In the genomic region with DNA sequence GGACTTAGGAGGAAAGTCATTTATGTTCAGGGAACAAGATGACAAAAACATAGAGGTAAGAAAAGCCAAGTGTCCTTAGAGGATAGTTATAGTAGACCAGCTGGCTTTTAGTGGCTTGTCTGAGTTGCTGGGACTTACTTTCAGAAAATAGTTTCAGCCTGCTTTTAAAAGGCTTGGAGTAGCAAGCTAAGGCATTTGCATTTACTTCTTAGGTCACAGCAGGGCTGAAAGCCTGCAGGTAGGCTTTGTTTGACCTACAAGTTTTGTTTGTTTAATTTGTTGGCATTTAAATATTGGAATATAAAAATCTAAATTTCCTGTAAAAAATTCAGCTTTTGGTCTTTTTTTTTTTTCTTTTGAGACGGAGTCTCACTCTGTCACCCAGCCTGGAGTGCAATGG, we compare ENCODE assay signal across 24 cellular contexts. TPM values are rescaled to one million over a fixed set of nuclear protein-coding genes. Genes with fewer than 3 reads are reported as not detected.
"Had no signal": no experiment of that assay in that cellular context is flagged by ENCODE, and none has a peak within 500 bp of the region (broad histone marks: within the 10 kb centered on the region; RNA-seq: fewer than 3 reads in every experiment).

No MANE protein-coding gene starts in this region.

- H3K36me3 ChIP-seq: heart left ventricle, prostate gland, spleen, thoracic aorta had no signal

- H3K4me3 ChIP-seq: dorsolateral prefrontal cortex, heart left ventricle, prostate gland, spleen, thoracic aorta had no signal

- H3K9ac ChIP-seq: parathyroid adenoma had no signal

- DNase-seq: cortex of kidney; dorsolateral prefrontal cortex; effector CD8-positive, alpha-beta T cell; foreskin melanocyte; heart left ventricle; hippocampal formation; kidney; left cardiac atrium; left ventricle myocardium superior; naive thymus-derived CD4-positive, alpha-beta T cell; nephron progenitor cell; retina; spleen; stimulated activated CD4-positive, alpha-beta T cell treated with anti-CD3 and anti-CD28 coated beads, Interleukin-15, amount 100 ng/mL, for 24 hours; stimulated activated CD4-positive, alpha-beta T cell treated with anti-CD3 and anti-CD28 coated beads, Interleukin-1b, Interleukin-23, amount 100 ng/mL, for 48 hours; stimulated activated CD4-positive, alpha-beta T cell treated with anti-CD3 and anti-CD28 coated beads, Interleukin-4, amount 100 ng/mL, for 24 hours; stimulated activated naive B cell treated with anti-CD40 and anti-IgM and Interleukin-4, amounts not matched to agents 10 μg/mL and 1 μg/mL and 100 μg/mL, for 72 hours; stimulated activated naive CD8-positive, alpha-beta T cell treated with anti-CD3 and anti-CD28 coated beads, Interleukin-15, amount 100 ng/mL, for 72 hours; substantia nigra; trophoblast cell had no signal

- H3K27me3 ChIP-seq: heart left ventricle had no signal

- ATAC-seq: heart left ventricle; left cardiac atrium; left ventricle myocardium superior; naive thymus-derived CD4-positive, alpha-beta T cell; sciatic nerve; stimulated activated naive B cell treated with anti-CD40 and anti-IgM and Interleukin-4, amounts not matched to agents 10 μg/mL and 1 μg/mL and 100 μg/mL, for 72 hours; stimulated activated naive CD8-positive, alpha-beta T cell treated with anti-CD3 and anti-CD28 coated beads, Interleukin-15, amount 100 ng/mL, for 72 hours had no signal

- H3K9me3 ChIP-seq: heart left ventricle, prostate gland, spleen, thoracic aorta had no signal

- H3K27ac ChIP-seq: heart left ventricle, parathyroid adenoma, prostate gland, spleen, thoracic aorta had no signal

- H3K4me1 ChIP-seq: prostate gland had no signal

RNA-seq across cellular contexts. Expression of a gene that starts 5.1 kb away (rescaled TPM):
- polyA plus RNA-seq: naive thymus-derived CD4-positive, alpha-beta T cell had no signal
